1 cellular context compared by ENCODE assay signal in genomic region chr20:34363062-34364012, GRCh38.
A peak's percentile ranks its signal among the peaks of the same experiment; 100 is the strongest.
TF ChIP-seq lines count a peak whose summit lies in the region.

Gene ITCH, plus strand, starts transcription at chr20:34363273. Its CDS starts 30,539 bp downstream, at chr20:34393812.

TF ChIP-seq in HepG2, 621 proteins besides CTCF, POLR2A, EP300 and RAD21 (continued from another document and continues in another):
- TF ChIP-seq JARID2 (CRISPR knock-in tag; IDR thresholded peaks at IDR 0.05; ENCODE audit: insufficient replicate concordance) = no peak
- peak; percentile 76 for TF ChIP-seq HNRNPLL (IDR thresholded peaks at IDR 0.05; ENCODE audit: low read depth, low read length, poor library complexity, severe bottlenecking)
- TF ChIP-seq LBX2 (CRISPR knock-in tag; IDR thresholded peaks at IDR 0.05; ENCODE audit: borderline replicate concordance) = no peak
- TF ChIP-seq ZNF556 (CRISPR knock-in tag; IDR thresholded peaks at IDR 0.05; ENCODE audit: borderline replicate concordance) = 0 out of 2 replicates have a peak, but pooled peaks have one; percentile 14
- TF ChIP-seq HNF1B (CRISPR knock-in tag; IDR thresholded peaks at IDR 0.05) = peak; percentile 87
- peak in 1 of 2 experiments; percentile 21; a peak in 1 of 4 replicates for TF ChIP-seq MAFK (conservative IDR thresholded peaks at IDR 0.05 in 1 of 2, IDR thresholded peaks at IDR 0.05 in 1 of 2; ENCODE audit: low read length in 2 of 2)
- TF ChIP-seq ZMYM4 (CRISPR knock-in tag; IDR thresholded peaks at IDR 0.05) = peak; percentile 61
- peak; percentile 92 for TF ChIP-seq SUZ12 (IDR thresholded peaks at IDR 0.05; ENCODE audit: low read depth, low read length)
- TF ChIP-seq TRIM24 (CRISPR knock-in tag; IDR thresholded peaks at IDR 0.05) = no peak
- peak; percentile 66; the same call in 1 of the 2 replicates for TF ChIP-seq ZSCAN9 (CRISPR knock-in tag; IDR thresholded peaks at IDR 0.05; ENCODE audit: borderline replicate concordance)
- TF ChIP-seq, protein P1, sequence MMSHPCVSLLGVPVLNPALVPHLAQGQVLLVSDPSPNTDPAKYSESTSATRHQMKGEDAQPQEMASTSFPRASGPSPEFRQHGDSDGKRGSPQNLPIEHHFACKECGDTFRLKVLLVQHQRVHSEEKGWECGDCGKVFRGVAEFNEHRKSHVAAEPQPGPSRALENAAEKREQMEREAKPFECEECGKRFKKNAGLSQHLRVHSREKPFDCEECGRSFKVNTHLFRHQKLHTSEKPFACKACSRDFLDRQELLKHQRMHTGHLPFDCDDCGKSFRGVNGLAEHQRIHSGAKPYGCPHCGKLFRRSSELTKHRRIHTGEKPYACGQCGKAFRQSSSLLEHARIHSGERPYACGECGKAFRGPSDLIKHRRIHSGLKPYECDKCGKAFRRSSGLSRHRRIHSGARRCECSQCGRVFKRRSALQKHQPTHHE (CRISPR knock-in tag; IDR thresholded peaks at IDR 0.05; ENCODE audit: borderline replicate concordance) = peak; percentile 61; the same call in 1 of the 2 replicates
- peak; percentile 95 for TF ChIP-seq IRF2 (CRISPR knock-in tag; IDR thresholded peaks at IDR 0.05)
- TF ChIP-seq ZNF296 (CRISPR knock-in tag; conservative IDR thresholded peaks at IDR 0.05) = 0 out of 2 replicates have a peak, but pooled peaks have one; percentile 53
- TF ChIP-seq KDM1A (CRISPR knock-in tag; IDR thresholded peaks at IDR 0.05) = no peak
- no peak for TF ChIP-seq ZNF136 (CRISPR knock-in tag; IDR thresholded peaks at IDR 0.05; ENCODE audit: low read depth)
- no peak for TF ChIP-seq EHMT2 (IDR thresholded peaks at IDR 0.05; ENCODE audit: borderline replicate concordance, low read depth, low read length)
- TF ChIP-seq MAZ (IDR thresholded peaks at IDR 0.05; ENCODE audit: borderline replicate concordance, low read depth, low read length) = no peak
- TF ChIP-seq MAZ (CRISPR knock-in tag; IDR thresholded peaks at IDR 0.05; ENCODE audit: low read depth) = peak; percentile 48; the same call in 1 of the 2 replicates
- TF ChIP-seq, protein P2, sequence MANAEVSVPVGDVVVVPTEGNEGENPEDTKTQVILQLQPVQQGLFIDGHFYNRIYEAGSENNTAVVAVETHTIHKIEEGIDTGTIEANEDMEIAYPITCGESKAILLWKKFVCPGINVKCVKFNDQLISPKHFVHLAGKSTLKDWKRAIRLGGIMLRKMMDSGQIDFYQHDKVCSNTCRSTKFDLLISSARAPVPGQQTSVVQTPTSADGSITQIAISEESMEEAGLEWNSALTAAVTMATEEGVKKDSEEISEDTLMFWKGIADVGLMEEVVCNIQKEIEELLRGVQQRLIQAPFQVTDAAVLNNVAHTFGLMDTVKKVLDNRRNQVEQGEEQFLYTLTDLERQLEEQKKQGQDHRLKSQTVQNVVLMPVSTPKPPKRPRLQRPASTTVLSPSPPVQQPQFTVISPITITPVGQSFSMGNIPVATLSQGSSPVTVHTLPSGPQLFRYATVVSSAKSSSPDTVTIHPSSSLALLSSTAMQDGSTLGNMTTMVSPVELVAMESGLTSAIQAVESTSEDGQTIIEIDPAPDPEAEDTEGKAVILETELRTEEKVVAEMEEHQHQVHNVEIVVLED (CRISPR knock-in tag; IDR thresholded peaks at IDR 0.05; ENCODE audit: borderline replicate concordance) = peak; percentile 83
- peak; percentile 90 for TF ChIP-seq CENPT (CRISPR knock-in tag; IDR thresholded peaks at IDR 0.05; ENCODE audit: low read depth)
- no peak for TF ChIP-seq RAD51 (IDR thresholded peaks at IDR 0.05; ENCODE audit: borderline replicate concordance)
- TF ChIP-seq, protein P3, sequence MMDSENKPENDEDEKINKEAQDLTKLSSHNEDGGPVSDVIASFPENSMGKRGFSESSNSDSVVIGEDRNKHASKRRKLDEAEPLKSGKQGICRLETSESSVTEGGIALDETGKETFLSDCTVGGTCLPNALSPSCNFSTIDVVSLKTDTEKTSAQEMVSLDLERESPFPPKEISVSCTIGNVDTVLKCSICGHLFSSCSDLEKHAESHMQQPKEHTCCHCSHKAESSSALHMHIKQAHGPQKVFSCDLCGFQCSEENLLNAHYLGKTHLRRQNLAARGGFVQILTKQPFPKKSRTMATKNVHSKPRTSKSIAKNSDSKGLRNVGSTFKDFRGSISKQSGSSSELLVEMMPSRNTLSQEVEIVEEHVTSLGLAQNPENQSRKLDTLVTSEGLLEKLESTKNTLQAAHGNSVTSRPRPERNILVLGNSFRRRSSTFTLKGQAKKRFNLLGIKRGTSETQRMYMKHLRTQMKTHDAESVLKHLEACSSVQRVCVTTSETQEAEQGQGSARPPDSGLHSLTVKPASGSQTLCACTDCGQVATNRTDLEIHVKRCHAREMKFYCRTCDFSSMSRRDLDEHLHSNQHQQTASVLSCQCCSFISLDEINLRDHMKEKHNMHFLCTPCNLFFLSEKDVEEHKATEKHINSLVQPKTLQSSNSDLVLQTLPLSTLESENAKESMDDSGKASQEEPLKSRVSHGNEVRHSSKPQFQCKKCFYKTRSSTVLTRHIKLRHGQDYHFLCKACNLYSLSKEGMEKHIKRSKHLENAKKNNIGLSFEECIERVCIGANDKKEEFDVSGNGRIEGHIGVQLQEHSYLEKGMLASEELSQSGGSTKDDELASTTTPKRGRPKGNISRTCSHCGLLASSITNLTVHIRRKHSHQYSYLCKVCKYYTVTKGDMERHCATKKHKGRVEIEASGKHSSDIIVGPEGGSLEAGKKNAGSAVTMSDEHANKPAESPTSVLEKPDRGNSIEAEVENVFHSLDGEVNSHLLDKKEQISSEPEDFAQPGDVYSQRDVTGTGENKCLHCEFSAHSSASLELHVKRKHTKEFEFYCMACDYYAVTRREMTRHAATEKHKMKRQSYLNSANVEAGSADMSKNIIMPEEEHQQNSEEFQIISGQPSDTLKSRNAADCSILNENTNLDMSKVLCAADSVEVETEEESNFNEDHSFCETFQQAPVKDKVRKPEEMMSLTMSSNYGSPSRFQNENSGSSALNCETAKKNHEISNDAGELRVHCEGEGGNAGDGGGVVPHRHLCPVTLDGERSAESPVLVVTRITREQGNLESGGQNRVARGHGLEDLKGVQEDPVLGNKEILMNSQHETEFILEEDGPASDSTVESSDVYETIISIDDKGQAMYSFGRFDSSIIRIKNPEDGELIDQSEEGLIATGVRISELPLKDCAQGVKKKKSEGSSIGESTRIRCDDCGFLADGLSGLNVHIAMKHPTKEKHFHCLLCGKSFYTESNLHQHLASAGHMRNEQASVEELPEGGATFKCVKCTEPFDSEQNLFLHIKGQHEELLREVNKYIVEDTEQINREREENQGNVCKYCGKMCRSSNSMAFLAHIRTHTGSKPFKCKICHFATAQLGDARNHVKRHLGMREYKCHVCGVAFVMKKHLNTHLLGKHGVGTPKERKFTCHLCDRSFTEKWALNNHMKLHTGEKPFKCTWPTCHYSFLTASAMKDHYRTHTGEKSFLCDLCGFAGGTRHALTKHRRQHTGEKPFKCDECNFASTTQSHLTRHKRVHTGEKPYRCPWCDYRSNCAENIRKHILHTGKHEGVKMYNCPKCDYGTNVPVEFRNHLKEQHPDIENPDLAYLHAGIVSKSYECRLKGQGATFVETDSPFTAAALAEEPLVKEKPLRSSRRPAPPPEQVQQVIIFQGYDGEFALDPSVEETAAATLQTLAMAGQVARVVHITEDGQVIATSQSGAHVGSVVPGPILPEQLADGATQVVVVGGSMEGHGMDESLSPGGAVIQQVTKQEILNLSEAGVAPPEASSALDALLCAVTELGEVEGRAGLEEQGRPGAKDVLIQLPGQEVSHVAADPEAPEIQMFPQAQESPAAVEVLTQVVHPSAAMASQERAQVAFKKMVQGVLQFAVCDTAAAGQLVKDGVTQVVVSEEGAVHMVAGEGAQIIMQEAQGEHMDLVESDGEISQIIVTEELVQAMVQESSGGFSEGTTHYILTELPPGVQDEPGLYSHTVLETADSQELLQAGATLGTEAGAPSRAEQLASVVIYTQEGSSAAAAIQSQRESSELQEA (CRISPR knock-in tag; IDR thresholded peaks at IDR 0.05; ENCODE audit: not compliant biosample characterization) = peak; percentile 77
- no peak for TF ChIP-seq FOXJ3 (CRISPR knock-in tag; IDR thresholded peaks at IDR 0.05; ENCODE audit: borderline replicate concordance)
- TF ChIP-seq RCOR2 (CRISPR knock-in tag; IDR thresholded peaks at IDR 0.05) = 0 out of 2 replicates have a peak, but pooled peaks have one; percentile 35
- peak; percentile 82; the same call in 1 of the 2 replicates for TF ChIP-seq PCBP1 (IDR thresholded peaks at IDR 0.05; ENCODE audit: borderline replicate concordance, low read depth, low read length)
- TF ChIP-seq CREB1 (IDR thresholded peaks at IDR 0.05) = no peak
- no peak for TF ChIP-seq CREB1 (CRISPR knock-in tag; IDR thresholded peaks at IDR 0.05)
- peak; percentile 64; the same call in 1 of the 2 replicates for TF ChIP-seq MIER3 (CRISPR knock-in tag; IDR thresholded peaks at IDR 0.05; ENCODE audit: borderline replicate concordance)
- TF ChIP-seq ZNF558 (CRISPR knock-in tag; IDR thresholded peaks at IDR 0.05; ENCODE audit: borderline replicate concordance) = peak; percentile 82; the same call in 1 of the 2 replicates
- TF ChIP-seq ZFP36L2 (CRISPR knock-in tag; IDR thresholded peaks at IDR 0.05) = 0 out of 2 replicates have a peak, but pooled peaks have one; percentile 18
- TF ChIP-seq KMT2A (CRISPR knock-in tag; IDR thresholded peaks at IDR 0.05) = peak; percentile 78
- TF ChIP-seq DR1 (CRISPR knock-in tag; IDR thresholded peaks at IDR 0.05) = peak; percentile 76; the same call in 1 of the 2 replicates
- TF ChIP-seq CBX5 (CRISPR knock-in tag; IDR thresholded peaks at IDR 0.05; ENCODE audit: borderline replicate concordance) = 0 out of 2 replicates have a peak, but pooled peaks have one; percentile 44
- TF ChIP-seq, protein P4, sequence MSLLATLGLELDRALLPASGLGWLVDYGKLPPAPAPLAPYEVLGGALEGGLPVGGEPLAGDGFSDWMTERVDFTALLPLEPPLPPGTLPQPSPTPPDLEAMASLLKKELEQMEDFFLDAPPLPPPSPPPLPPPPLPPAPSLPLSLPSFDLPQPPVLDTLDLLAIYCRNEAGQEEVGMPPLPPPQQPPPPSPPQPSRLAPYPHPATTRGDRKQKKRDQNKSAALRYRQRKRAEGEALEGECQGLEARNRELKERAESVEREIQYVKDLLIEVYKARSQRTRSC (CRISPR knock-in tag; IDR thresholded peaks at IDR 0.05; ENCODE audit: low read depth) = no peak; the same call in 1 of the 2 replicates
- no peak for TF ChIP-seq SRF (IDR thresholded peaks at IDR 0.05; ENCODE audit: low read depth, low read length)
- no peak for TF ChIP-seq ZNF251 (CRISPR knock-in tag; IDR thresholded peaks at IDR 0.05)
- peak; percentile 90 for TF ChIP-seq ARID4A (CRISPR knock-in tag; IDR thresholded peaks at IDR 0.05; ENCODE audit: borderline replicate concordance)
- peak; percentile 91; the same call in 1 of the 2 replicates for TF ChIP-seq SRY (CRISPR knock-in tag; IDR thresholded peaks at IDR 0.05)
- TF ChIP-seq KLF15 (CRISPR knock-in tag; IDR thresholded peaks at IDR 0.05; ENCODE audit: borderline replicate concordance) = peak; percentile 91; the same call in 1 of the 2 replicates
- peak; percentile 81; the same call in 1 of the 2 replicates for TF ChIP-seq ZMAT3 (CRISPR knock-in tag; conservative IDR thresholded peaks at IDR 0.05)
- TF ChIP-seq ZNF740 (CRISPR knock-in tag; IDR thresholded peaks at IDR 0.05) = 0 out of 2 replicates have a peak, but pooled peaks have one; percentile 10
- TF ChIP-seq PAX8 (CRISPR knock-in tag; IDR thresholded peaks at IDR 0.05; ENCODE audit: borderline replicate concordance) = peak; percentile 10; the same call in 1 of the 2 replicates
- peak; percentile 37; the same call in 1 of the 2 replicates for TF ChIP-seq GATAD2A (CRISPR knock-in tag; IDR thresholded peaks at IDR 0.05)
- peak; percentile 38; the same call in 1 of the 2 replicates for TF ChIP-seq ARID2 (CRISPR knock-in tag; IDR thresholded peaks at IDR 0.05; ENCODE audit: borderline replicate concordance)
- peak; percentile 29; the same call in 1 of the 2 replicates for TF ChIP-seq SAFB2 (CRISPR knock-in tag; IDR thresholded peaks at IDR 0.05; ENCODE audit: borderline replicate concordance, low read depth)
